20 cellular contexts compared by ENCODE assay signal in genomic region chr22:24847490-24847889, GRCh38. TPM values are rescaled to one million over a fixed set of nuclear protein-coding genes. Genes with fewer than 3 reads are reported as not detected.
DNase-seq lines count a peak whose midpoint lies in the region; ATAC-seq and TF ChIP-seq lines count a peak whose summit lies in the region.
"Had no signal": no experiment of that assay in that cellular context is flagged by ENCODE, and none has a peak within 500 bp of the region (broad histone marks: within the 10 kb centered on the region; RNA-seq: fewer than 3 reads in every experiment).

No MANE protein-coding gene starts in this region.

- H3K4me1 ChIP-seq in neuronal stem cell (ENCODE audit: control insufficient read depth in 2 of 2, insufficient read depth in 1 of 2, low read depth in 1 of 2, low read length in 2 of 2) (no peaks in the 10 kb centered on the region), spleen (peaks cover 0 to 12% (median 0%) of the 10 kb centered on the region in 6 donors)
- H3K4me1 ChIP-seq: Caco-2 had no signal

- peak overlapping the region; percentile 11 for H3K18ac ChIP-seq in neuronal stem cell (ENCODE audit: low read length)

- no peak for DNase-seq in effector memory CD8-positive, alpha-beta T cell
- no peak for DNase-seq in neuronal stem cell (ENCODE audit: low spot score)
- DNase-seq in spleen = peak; percentile 53
- no peak for DNase-seq in activated CD4-positive, alpha-beta T cell treated with anti-CD3 and anti-CD28 coated beads, Interleukin-2, amount 50 U/mL, for 4 hours
- no peak for DNase-seq in HT-29 (ENCODE audit: low spot score)
- DNase-seq in stimulated activated naive CD8-positive, alpha-beta T cell treated with anti-CD3 and anti-CD28 coated beads, Interleukin-15, amount 100 ng/mL, for 72 hours = no peak
- DNase-seq: AML-193; Caco-2; Calu3; CD4-positive, alpha-beta T cell; CD8-positive, alpha-beta T cell; DMS79 treated with DMSO at 0.1 percent for 48 hours; GF-D8 had no signal

- no peaks in the 10 kb centered on the region for H3K27me3 Mint-ChIP-seq in effector memory CD8-positive, alpha-beta T cell
- no peaks in the 10 kb centered on the region for H3K27me3 Mint-ChIP-seq in stimulated activated naive CD8-positive, alpha-beta T cell treated with anti-CD3 and anti-CD28 coated beads, Interleukin-15, amount 100 ng/mL, for 72 hours
- H3K27me3 Mint-ChIP-seq: CD4-positive, alpha-beta T cell had no signal

- no peak overlapping the region for H2BK12ac ChIP-seq in neuronal stem cell (ENCODE audit: low read length)

- H2AFZ ChIP-seq in neuronal stem cell (ENCODE audit: low read length) = no peak overlapping the region

- no peak overlapping the region for H2AK5ac ChIP-seq in neuronal stem cell (ENCODE audit: low read depth, low read length)

- H3K27me3 ChIP-seq in neuronal stem cell (ENCODE audit: control insufficient read depth in 3 of 3, insufficient read depth in 3 of 3, low read depth in 1 of 3, low read length in 3 of 3) (no peaks in the 10 kb centered on the region), spleen (replicated peaks in 1 of 7) (peaks cover 0 to 4% (median 0%) of the 10 kb centered on the region in 7 donors)
- H3K27me3 ChIP-seq: BLaER1 treated with 17β-estradiol and CSF1 and Interleukin-3, amounts not matched to agents 10 nM and 100 nM had no signal

- H4K91ac ChIP-seq in neuronal stem cell (ENCODE audit: low read depth, low read length, poor library complexity) = no peak overlapping the region

- TF ChIP-seq POLR2A in spleen (IDR thresholded peaks at IDR 0.05) = no peak

- no peak overlapping the region for H3K4me2 ChIP-seq in neuronal stem cell (ENCODE audit: insufficient read depth, low read length, poor library complexity, severe bottlenecking)
- H3K4me2 ChIP-seq: A549; BLaER1 treated with 17β-estradiol and CSF1 and Interleukin-3, amounts not matched to agents 10 nM and 100 nM had no signal

- no peak overlapping the region for H2BK5ac ChIP-seq in neuronal stem cell (ENCODE audit: low read length)

- H3K4ac ChIP-seq in neuronal stem cell (ENCODE audit: low read length) = no peak overlapping the region

- WGBS in neuronal stem cell (ENCODE audit: extremely low coverage in 2 of 2, insufficient read length in 2 of 2, insufficient replicate concordance in 1 of 2), 2 donors = no CpG with 5 or more reads among the region's 14 CpGs
- 89 to 99% (median 95%) methylated on average over 5 to 14 of the region's 14 CpGs for WGBS in spleen, 5 donors

- H4K8ac ChIP-seq in neuronal stem cell (ENCODE audit: low read depth, low read length) = no peak overlapping the region

- no peaks in the 10 kb centered on the region for H3K9me3 Mint-ChIP-seq in effector memory CD8-positive, alpha-beta T cell
- no peaks in the 10 kb centered on the region for H3K9me3 Mint-ChIP-seq in stimulated activated naive CD8-positive, alpha-beta T cell treated with anti-CD3 and anti-CD28 coated beads, Interleukin-15, amount 100 ng/mL, for 72 hours
- H3K9me3 Mint-ChIP-seq: CD4-positive, alpha-beta T cell; CD8-positive, alpha-beta T cell had no signal

- no peak overlapping the region for H3K9ac ChIP-seq in neuronal stem cell (ENCODE audit: low read depth, low read length, poor library complexity)
- H3K9ac ChIP-seq: BLaER1 treated with 17β-estradiol and CSF1 and Interleukin-3, amounts not matched to agents 10 nM and 100 nM had no signal

- no peak for TF ChIP-seq CTCF in spleen (IDR thresholded peaks at IDR 0.05 in 8 of 11, conservative IDR thresholded peaks at IDR 0.05 in 3 of 11)

- peak overlapping the region; percentile 0 to 66 for H3K27ac Mint-ChIP-seq in effector memory CD8-positive, alpha-beta T cell
- H3K27ac Mint-ChIP-seq in stimulated activated naive CD8-positive, alpha-beta T cell treated with anti-CD3 and anti-CD28 coated beads, Interleukin-15, amount 100 ng/mL, for 72 hours = no peak overlapping the region
- H3K27ac Mint-ChIP-seq: B cell; CD4-positive, alpha-beta T cell; CD8-positive, alpha-beta T cell had no signal

- H3K4me3 ChIP-seq in neuronal stem cell (ENCODE audit: low read length in 2 of 2) (no peak overlapping the region), spleen (no peak overlapping the region)
- H3K4me3 ChIP-seq: A549; BLaER1 treated with 17β-estradiol and CSF1 and Interleukin-3, amounts not matched to agents 10 nM and 100 nM had no signal

- H3K36me3 ChIP-seq in neuronal stem cell (replicated peaks in 1 of 2; ENCODE audit: control insufficient read depth in 2 of 2, insufficient read depth in 2 of 2, low read length in 2 of 2) (no peaks in the 10 kb centered on the region), spleen (no peaks in the 10 kb centered on the region)
- H3K36me3 ChIP-seq: BLaER1 treated with 17β-estradiol and CSF1 and Interleukin-3, amounts not matched to agents 10 nM and 100 nM had no signal

- H3K14ac ChIP-seq in neuronal stem cell (ENCODE audit: low read length) = no peak overlapping the region

- H3K27ac ChIP-seq in neuronal stem cell (replicated peaks; ENCODE audit: low read length) (no peak overlapping the region), spleen (no peak overlapping the region)
- H3K27ac ChIP-seq: 22Rv1; A549; BLaER1 treated with 17β-estradiol and CSF1 and Interleukin-3, amounts not matched to agents 10 nM and 100 nM; C4-2B had no signal

- ATAC-seq in effector memory CD8-positive, alpha-beta T cell (replicated peaks) = no peak
- ATAC-seq in stimulated activated naive CD8-positive, alpha-beta T cell treated with anti-CD3 and anti-CD28 coated beads, Interleukin-15, amount 100 ng/mL, for 72 hours = no peak
- ATAC-seq: A549; CD8-positive, alpha-beta T cell had no signal

- H2BK15ac ChIP-seq in neuronal stem cell (ENCODE audit: low read length) = no peak overlapping the region

- no peaks in the 10 kb centered on the region for H3K79me1 ChIP-seq in neuronal stem cell (ENCODE audit: low read depth, low read length)

- no peaks in the 10 kb centered on the region for H3K9me3 ChIP-seq in neuronal stem cell (replicated peaks in 1 of 2; ENCODE audit: control insufficient read depth in 2 of 2, insufficient read depth in 1 of 2, low read depth in 1 of 2, low read length in 2 of 2)
- no peaks in the 10 kb centered on the region for H3K9me3 ChIP-seq in spleen
- H3K9me3 ChIP-seq: A549; BLaER1 treated with 17β-estradiol and CSF1 and Interleukin-3, amounts not matched to agents 10 nM and 100 nM; Caco-2 had no signal

- intact Hi-C loops in spleen (cut with DNase I; ENCODE audit: low total_unique reads) = no loop called here

- H3K4me3 Mint-ChIP-seq in effector memory CD8-positive, alpha-beta T cell = no peak overlapping the region
- H3K4me3 Mint-ChIP-seq in stimulated activated naive CD8-positive, alpha-beta T cell treated with anti-CD3 and anti-CD28 coated beads, Interleukin-15, amount 100 ng/mL, for 72 hours = no peak overlapping the region
- H3K4me3 Mint-ChIP-seq: B cell; CD4-positive, alpha-beta T cell; CD8-positive, alpha-beta T cell had no signal

- H3K36me3 Mint-ChIP-seq in effector memory CD8-positive, alpha-beta T cell (ENCODE audit: insufficient read depth) = no peaks in the 10 kb centered on the region
- H3K36me3 Mint-ChIP-seq: CD8-positive, alpha-beta T cell had no signal

- H2BK120ac ChIP-seq in neuronal stem cell (ENCODE audit: low read depth, low read length) = no peak overlapping the region

- peak overlapping the region; percentile 27 for H3K23ac ChIP-seq in neuronal stem cell (ENCODE audit: low read depth, low read length, poor library complexity)

- H3K4me1 Mint-ChIP-seq in effector memory CD8-positive, alpha-beta T cell (ENCODE audit: low read depth in 2 of 2) = peaks cover 32 to 37% of the 10 kb centered on the region in 2 donors
- H3K4me1 Mint-ChIP-seq in stimulated activated naive CD8-positive, alpha-beta T cell treated with anti-CD3 and anti-CD28 coated beads, Interleukin-15, amount 100 ng/mL, for 72 hours = peaks cover 6% of the 10 kb centered on the region

RNA-seq across cellular contexts. Expression of gene SGSM1, which starts 41.5 kb away (rescaled TPM):
- polyA plus RNA-seq in neuronal stem cell (2013, experiment 1 of 2) = 2.0 TPM
- polyA plus RNA-seq in neuronal stem cell (2013, experiment 2 of 2) = 1.6 TPM
- total RNA-seq in spleen = 1 to 10 TPM in 3 of 7 donors, under 1 TPM in 4; 0.37 to 1.3 (median 0.70) TPM
- under 1 TPM; 0.16 to 0.33 (median 0.22) TPM for polyA plus RNA-seq in spleen
- total RNA-seq in HT-29 (2014; rRNA removed; shearing (Covaris generic)) = 0.13 and 0.23 TPM in 2 replicates
- total RNA-seq: A172 had no signal
- polyA plus RNA-seq: BJ had no signal

Comparison
In these comparisons a context has a peak if more than half of its experiments do, and no peak if none do; other contexts are left out.
1. H3K27ac Mint-ChIP-seq: peak in effector memory CD8-positive, alpha-beta T cell (2 of 2); none in stimulated activated naive CD8-positive, alpha-beta T cell treated with anti-CD3 and anti-CD28 coated beads, Interleukin-15, amount 100 ng/mL, for 72 hours (0 of 2).